In genomic region chr1:187682112-187682511, GRCh38 we compare ENCODE assay signal across 28 cellular contexts.
"Had no signal": no experiment of that assay in that cellular context is flagged by ENCODE, and none has a peak within 500 bp of the region (broad histone marks: within the 10 kb centered on the region; RNA-seq: fewer than 3 reads in every experiment).

No MANE protein-coding gene starts in this region.

- H3K4me1 ChIP-seq: body of pancreas, colonic mucosa had no signal

- H3K27me3 Mint-ChIP-seq: activated CD4-positive, alpha-beta memory T cell treated with anti-CD3 and anti-CD28 coated beads, Interleukin-2, amount 10 ng/mL, durations not matched to agents 7 days and 5 days; activated CD4-positive, alpha-beta T cell treated with anti-CD3 and anti-CD28 coated beads, Interleukin-2, amount 10 ng/mL, durations not matched to agents 7 days and 5 days; activated naive CD4-positive, alpha-beta T cell treated with anti-CD3 and anti-CD28 coated beads, Interleukin-2, amount 10 ng/mL, durations not matched to agents 7 days and 5 days; activated naive CD8-positive, alpha-beta T cell treated with anti-CD3 and anti-CD28 coated beads, Interleukin-2, amount 10 ng/mL, durations not matched to agents 7 days and 5 days; activated T-cell treated with anti-CD3 and anti-CD28 coated beads, Interleukin-2, amount 50 U/mL, for 24 hours had no signal

- ATAC-seq: activated naive CD4-positive, alpha-beta T cell treated with anti-CD3 and anti-CD28 coated beads, Interleukin-2, amount 50 U/mL, for 72 hours; activated T-cell treated with anti-CD3 and anti-CD28 coated beads, Interleukin-2, amount 50 U/mL, for 72 hours; body of pancreas; esophagus mucosa; WTC11 had no signal

- H3K36me3 ChIP-seq: colonic mucosa had no signal

- FAIRE-seq: frontal cortex had no signal

- H3K4me3 Mint-ChIP-seq: activated CD4-positive, alpha-beta memory T cell treated with anti-CD3 and anti-CD28 coated beads, Interleukin-2, amount 10 ng/mL, durations not matched to agents 7 days and 5 days; activated CD4-positive, alpha-beta T cell treated with anti-CD3 and anti-CD28 coated beads, Interleukin-2, amount 10 ng/mL, durations not matched to agents 7 days and 5 days; activated naive CD4-positive, alpha-beta T cell treated with anti-CD3 and anti-CD28 coated beads, Interleukin-2, amount 10 ng/mL, durations not matched to agents 7 days and 5 days; activated naive CD8-positive, alpha-beta T cell treated with anti-CD3 and anti-CD28 coated beads, Interleukin-2, amount 10 ng/mL, durations not matched to agents 7 days and 5 days; activated T-cell treated with anti-CD3 and anti-CD28 coated beads, Interleukin-2, amount 50 U/mL, for 24 hours; activated T-cell treated with anti-CD3 and anti-CD28 coated beads, Interleukin-2, amount 50 U/mL, for 72 hours; endodermal cell; WTC11 had no signal

- H3K4me3 ChIP-seq: body of pancreas, colonic mucosa had no signal

- H3K27ac Mint-ChIP-seq: activated CD4-positive, alpha-beta memory T cell treated with anti-CD3 and anti-CD28 coated beads, Interleukin-2, amount 10 ng/mL, durations not matched to agents 7 days and 5 days; activated CD4-positive, alpha-beta T cell treated with anti-CD3 and anti-CD28 coated beads, Interleukin-2, amount 10 ng/mL, durations not matched to agents 7 days and 5 days; activated naive CD4-positive, alpha-beta T cell treated with anti-CD3 and anti-CD28 coated beads, Interleukin-2, amount 10 ng/mL, durations not matched to agents 7 days and 5 days; activated naive CD4-positive, alpha-beta T cell treated with anti-CD3 and anti-CD28 coated beads, Interleukin-2, amount 50 U/mL, for 72 hours; activated naive CD8-positive, alpha-beta T cell treated with anti-CD3 and anti-CD28 coated beads, Interleukin-2, amount 10 ng/mL, durations not matched to agents 7 days and 5 days; activated T-cell treated with anti-CD3 and anti-CD28 coated beads, Interleukin-2, amount 50 U/mL, for 24 hours; activated T-cell treated with anti-CD3 and anti-CD28 coated beads, Interleukin-2, amount 50 U/mL, for 72 hours; endodermal cell; WTC11 had no signal

- H3K27ac ChIP-seq: body of pancreas, colonic mucosa, VCaP had no signal

- H3K4me1 Mint-ChIP-seq: activated CD4-positive, alpha-beta memory T cell treated with anti-CD3 and anti-CD28 coated beads, Interleukin-2, amount 10 ng/mL, durations not matched to agents 7 days and 5 days; activated CD4-positive, alpha-beta T cell treated with anti-CD3 and anti-CD28 coated beads, Interleukin-2, amount 10 ng/mL, durations not matched to agents 7 days and 5 days; activated naive CD4-positive, alpha-beta T cell treated with anti-CD3 and anti-CD28 coated beads, Interleukin-2, amount 10 ng/mL, durations not matched to agents 7 days and 5 days; activated naive CD8-positive, alpha-beta T cell treated with anti-CD3 and anti-CD28 coated beads, Interleukin-2, amount 10 ng/mL, durations not matched to agents 7 days and 5 days; endodermal cell; WTC11 had no signal

- H3K27me3 ChIP-seq: body of pancreas, colonic mucosa had no signal

- H3K36me3 Mint-ChIP-seq: activated naive CD4-positive, alpha-beta T cell treated with anti-CD3 and anti-CD28 coated beads, Interleukin-2, amount 10 ng/mL, durations not matched to agents 7 days and 5 days; activated naive CD4-positive, alpha-beta T cell treated with anti-CD3 and anti-CD28 coated beads, Interleukin-2, amount 50 U/mL, for 72 hours; activated naive CD8-positive, alpha-beta T cell treated with anti-CD3 and anti-CD28 coated beads, Interleukin-2, amount 10 ng/mL, durations not matched to agents 7 days and 5 days; WTC11 had no signal

- H3K9me3 ChIP-seq: body of pancreas, colonic mucosa had no signal

- H3K9me3 Mint-ChIP-seq: activated CD4-positive, alpha-beta memory T cell treated with anti-CD3 and anti-CD28 coated beads, Interleukin-2, amount 10 ng/mL, durations not matched to agents 7 days and 5 days; activated CD4-positive, alpha-beta T cell treated with anti-CD3 and anti-CD28 coated beads, Interleukin-2, amount 10 ng/mL, durations not matched to agents 7 days and 5 days; activated naive CD4-positive, alpha-beta T cell treated with anti-CD3 and anti-CD28 coated beads, Interleukin-2, amount 10 ng/mL, durations not matched to agents 7 days and 5 days; activated naive CD4-positive, alpha-beta T cell treated with anti-CD3 and anti-CD28 coated beads, Interleukin-2, amount 50 U/mL, for 72 hours; activated naive CD8-positive, alpha-beta T cell treated with anti-CD3 and anti-CD28 coated beads, Interleukin-2, amount 10 ng/mL, durations not matched to agents 7 days and 5 days; endodermal cell; WTC11 had no signal

- DNase-seq: activated CD4-positive, alpha-beta memory T cell treated with anti-CD3 and anti-CD28 coated beads, Interleukin-2, amount 10 ng/mL, durations not matched to agents 7 days and 5 days; activated CD4-positive, alpha-beta T cell treated with anti-CD3 and anti-CD28 coated beads for 1 hour; activated CD4-positive, alpha-beta T cell treated with anti-CD3 and anti-CD28 coated beads for 4 hours; activated CD4-positive, alpha-beta T cell treated with anti-CD3 and anti-CD28 coated beads, Interleukin-2, amount 10 ng/mL, durations not matched to agents 7 days and 5 days; activated CD4-positive, alpha-beta T cell treated with anti-CD3 and anti-CD28 coated beads, Interleukin-2, amount 50 U/mL, for 4 hours; activated CD8-positive, alpha-beta memory T cell treated with anti-CD3 and anti-CD28 coated beads, Interleukin-2, amount 50 U/mL, for 48 hours; activated gamma-delta T cell; activated naive CD4-positive, alpha-beta T cell; activated naive CD4-positive, alpha-beta T cell treated with anti-CD3 and anti-CD28 coated beads, Interleukin-2, amount 10 ng/mL, durations not matched to agents 7 days and 5 days; activated naive CD8-positive, alpha-beta T cell treated with anti-CD3 and anti-CD28 coated beads, Interleukin-2, amount 10 ng/mL, durations not matched to agents 7 days and 5 days; activated T-cell treated with anti-CD3 and anti-CD28 coated beads for 4 hours; activated T-cell treated with anti-CD3 and anti-CD28 coated beads, Interleukin-2, amount 50 U/mL, for 24 hours; activated T-cell treated with anti-CD3 and anti-CD28 coated beads, Interleukin-2, amount 50 U/mL, for 72 hours; anterior cingulate cortex; body of pancreas; caudate nucleus; cerebellar nuclear complex; colonic mucosa; effector memory CD4-positive, alpha-beta T cell; endodermal cell; foreskin fibroblast; head of caudate nucleus; T-helper 2 cell had no signal
